ENCODE assay signal across 19 cellular contexts in genomic region chr3:155646554-155647189, GRCh38.
"Had no signal": no experiment of that assay in that cellular context is flagged by ENCODE, and none has a peak within 500 bp of the region (broad histone marks: within the 10 kb centered on the region; RNA-seq: fewer than 3 reads in every experiment).

No MANE protein-coding gene starts in this region.

- H3K36me3 ChIP-seq: left lung, sigmoid colon, spleen, tibial artery had no signal

- FAIRE-seq: endometrium, keratinocyte had no signal

- H3K4me1 ChIP-seq: psoas muscle, spleen, tibial artery had no signal

- H3K27ac ChIP-seq: left lung, psoas muscle, sigmoid colon, spleen, tibial artery had no signal

- H3K9me3 ChIP-seq: left lung, psoas muscle, sigmoid colon, spleen, tibial artery had no signal

- ATAC-seq: activated CD4-positive, CD25-positive, alpha-beta regulatory T cell treated with anti-CD3 and anti-CD28 coated beads, Interleukin-2, amount 50 U/mL, for 24 hours; activated CD8-positive, alpha-beta T cell treated with anti-CD3 and anti-CD28 coated beads, Interleukin-2, amount 10 ng/mL, durations not matched to agents 7 days and 5 days; left lung; psoas muscle; stimulated activated naive B cell treated with anti-CD40 and anti-IgM and Interleukin-4, amounts not matched to agents 10 μg/mL and 1 μg/mL and 100 μg/mL, for 72 hours had no signal

- H3K27me3 ChIP-seq: left lung, sigmoid colon, spleen, tibial artery had no signal

- DNase-seq: activated CD4-positive, alpha-beta T cell treated with anti-CD3 and anti-CD28 coated beads, Interleukin-2, amount 10 ng/mL, durations not matched to agents 7 days and 5 days; activated CD8-positive, alpha-beta T cell treated with anti-CD3 and anti-CD28 coated beads, Interleukin-2, amount 10 ng/mL, durations not matched to agents 7 days and 5 days; activated naive CD4-positive, alpha-beta T cell treated with anti-CD3 and anti-CD28 coated beads for 36 hours; activated T-cell treated with anti-CD3 and anti-CD28 coated beads, Interleukin-2, amount 50 U/mL, for 24 hours; cerebellar nuclear complex; cortex of kidney; erythroblast; foreskin melanocyte; glutamatergic neuron; left lung; psoas muscle; sigmoid colon; spleen; stimulated activated naive B cell treated with anti-CD40 and anti-IgM and Interleukin-4, amounts not matched to agents 10 μg/mL and 1 μg/mL and 100 μg/mL, for 72 hours; T1000; tibial artery had no signal

- H3K4me3 ChIP-seq: left lung, psoas muscle, sigmoid colon, spleen, tibial artery had no signal
